In genomic region chr18:67514901-67515540, GRCh38 we compare ENCODE assay signal across 8 cellular contexts. TPM values are rescaled to one million over a fixed set of nuclear protein-coding genes. Genes with fewer than 3 reads are reported as not detected.
DNase-seq lines count a peak whose midpoint lies in the region; ATAC-seq and TF ChIP-seq lines count a peak whose summit lies in the region.

No MANE protein-coding gene starts in this region.

- H3K4me3 ChIP-seq in fibroblast of pulmonary artery (replicated peaks; ENCODE audit: low read depth, low read length) (peak overlapping the region; percentile 88), psoas muscle (peak overlapping the region; percentile 93), tibial nerve (peak overlapping the region in 2 of 4 donors; percentile 75 to 92)

- H3K27ac ChIP-seq in psoas muscle (no peak overlapping the region), tibial nerve (peak overlapping the region in 1 of 4 donors; percentile 89)

- intact Hi-C loops in psoas muscle (cut with DNase I) = loop anchor here in 1 of 2 donors (10.0 kb wide), 1 partner anchor 290 kb away; no protein-coding TSS in a partner anchor
- intact Hi-C loops in left colon (cut with DNase I, micrococcal nuclease) = no loop called here

- H3K9me3 Mint-ChIP-seq in T-helper 2 cell treated with Interferon-gamma antibody and Interleukin-4, amounts not matched to agents 5 μg/mL and 100 μg/mL, for 36 hours = no peaks in the 10 kb centered on the region

- H3K27me3 ChIP-seq in psoas muscle (ENCODE audit: insufficient read depth in 3 of 3, low read length in 2 of 3) (no peaks in the 10 kb centered on the region), tibial nerve (no peaks in the 10 kb centered on the region)

- no peak for TF ChIP-seq EP300 in tibial nerve (IDR thresholded peaks at IDR 0.05)

- ATAC-seq in psoas muscle (no peak), GM21381 (IDR thresholded peaks at IDR 0.05; ENCODE audit: unreplicated experiment) (no peak), left colon (no peak)

- WGBS in psoas muscle, 3 donors = 57 to 68% (median 58%) methylated on average over 6 of the region's 6 CpGs
- 76 to 80% methylated on average over 6 of the region's 6 CpGs for WGBS in tibial nerve, 2 donors

- H3K27ac Mint-ChIP-seq in T-helper 2 cell treated with Interferon-gamma antibody and Interleukin-4, amounts not matched to agents 5 μg/mL and 100 μg/mL, for 36 hours = no peak overlapping the region

- DNase-seq in DMS 273 (lab: John Stamatoyannopoulos, UW; ENCODE audit: unreplicated experiment) (peak; percentile 8), DMS 273 treated with DMSO at 0.1 percent for 48 hours (lab: John Stamatoyannopoulos, UW) (no peak), fibroblast of pulmonary artery (ENCODE audit: low read depth) (peak; percentile 27), psoas muscle (no peak), tibial nerve (ENCODE audit: low spot score in 2 of 2) (no peak), left colon (no peak)
- no peak for DNase-seq in T-helper 2 cell treated with Interferon-gamma antibody and Interleukin-4, amounts not matched to agents 5 μg/mL and 100 μg/mL, for 36 hours (ENCODE audit: low spot score)

- H3K4me1 Mint-ChIP-seq in T-helper 2 cell treated with Interferon-gamma antibody and Interleukin-4, amounts not matched to agents 5 μg/mL and 100 μg/mL, for 36 hours (ENCODE audit: low read depth) = peaks cover 8% of the 10 kb centered on the region

- H3K4me1 ChIP-seq in psoas muscle (peaks cover 9% of the 10 kb centered on the region), tibial nerve (peaks cover 4 to 31% (median 8%) of the 10 kb centered on the region in 4 donors)

- H3K9me3 ChIP-seq in psoas muscle = no peaks in the 10 kb centered on the region
- no peaks in the 10 kb centered on the region for H3K9me3 ChIP-seq in tibial nerve

- no peak for TF ChIP-seq CTCF in fibroblast of pulmonary artery (IDR thresholded peaks at IDR 0.05; ENCODE audit: low read length, missing control alignments)
- TF ChIP-seq CTCF in psoas muscle (IDR thresholded peaks at IDR 0.05) = no peak
- no peak for TF ChIP-seq CTCF in tibial nerve (IDR thresholded peaks at IDR 0.05)

- H3K27me3 Mint-ChIP-seq in T-helper 2 cell treated with Interferon-gamma antibody and Interleukin-4, amounts not matched to agents 5 μg/mL and 100 μg/mL, for 36 hours (ENCODE audit: low read depth) = peaks cover 58% of the 10 kb centered on the region

- H3K4me3 Mint-ChIP-seq in T-helper 2 cell treated with Interferon-gamma antibody and Interleukin-4, amounts not matched to agents 5 μg/mL and 100 μg/mL, for 36 hours = peak overlapping the region; percentile 81

- no peaks in the 10 kb centered on the region for H3K36me3 Mint-ChIP-seq in T-helper 2 cell treated with Interferon-gamma antibody and Interleukin-4, amounts not matched to agents 5 μg/mL and 100 μg/mL, for 36 hours (ENCODE audit: low read depth)

- H3K36me3 ChIP-seq in psoas muscle (ENCODE audit: insufficient read depth in 1 of 2, low read depth in 1 of 2) (no peaks in the 10 kb centered on the region), tibial nerve (peaks cover 0 to 6% (median 0%) of the 10 kb centered on the region in 3 donors)

- no peak for TF ChIP-seq POLR2A in tibial nerve (IDR thresholded peaks at IDR 0.05)

RNA-seq across cellular contexts. Expression of gene DSEL, which starts 1.5 kb away (rescaled TPM):
- 1 to 10 TPM in 3 of 4 donors, under 1 TPM in 1; 0.99 to 5.0 (median 1.8) TPM for total RNA-seq in psoas muscle
- polyA plus RNA-seq in psoas muscle = 1 to 10 TPM in 1 of 3 donors, under 1 TPM in 2; 0.48 to 1.4 (median 0.82) TPM
- 10 to 100 TPM; 13.4 to 19.6 (median 16.9) TPM for total RNA-seq in tibial nerve
- total RNA-seq in left colon = 1 to 10 TPM in 1 of 2 donors, under 1 TPM in 1; 0.76 to 2.2 TPM

Comparison
In these comparisons a context has a peak if more than half of its experiments do, and no peak if none do; other contexts are left out.
1. DNase-seq: peak in DMS 273 (single experiment) and fibroblast of pulmonary artery (single experiment); none in DMS 273 treated with DMSO at 0.1 percent for 48 hours (single experiment), T-helper 2 cell treated with Interferon-gamma antibody and Interleukin-4, amounts not matched to agents 5 μg/mL and 100 μg/mL, for 36 hours (single experiment), psoas muscle (0 of 2), tibial nerve (0 of 2) and left colon (0 of 2).